15 cellular contexts compared by ENCODE assay signal in genomic region chr1:1535298-1535988, GRCh38. TPM values are rescaled to one million over a fixed set of nuclear protein-coding genes. Genes with fewer than 3 reads are reported as not detected.
DNase-seq lines count a peak whose midpoint lies in the region; ATAC-seq and TF ChIP-seq lines count a peak whose summit lies in the region.
"Had no signal": no experiment of that assay in that cellular context is flagged by ENCODE, and none has a peak within 500 bp of the region (broad histone marks: within the 10 kb centered on the region; RNA-seq: fewer than 3 reads in every experiment).

No MANE protein-coding gene starts in this region.

- no peaks in the 10 kb centered on the region for H3K27me3 ChIP-seq in Panc1 (ENCODE audit: control insufficient read depth, insufficient read depth, low read length)
- no peaks in the 10 kb centered on the region for H3K27me3 ChIP-seq in mesenchymal stem cell (ENCODE audit: control insufficient read depth in 1 of 2, insufficient read depth in 1 of 2, low read length in 2 of 2)

- peak overlapping the region; percentile 29 for H4K91ac ChIP-seq in mesenchymal stem cell (ENCODE audit: low read length)

- H2BK12ac ChIP-seq in mesenchymal stem cell (ENCODE audit: low read length in 2 of 2), result no peak overlapping the region

- H3K4me1 ChIP-seq in Panc1 (ENCODE audit: control insufficient read depth, insufficient read depth, low read length), result no peaks in the 10 kb centered on the region; the same call in none of the 2 replicates
- peaks cover 20% of the 10 kb centered on the region for H3K4me1 ChIP-seq in mesenchymal stem cell (ENCODE audit: control insufficient read depth, insufficient read depth, low read depth, low read length)

- no peaks in the 10 kb centered on the region for H3K4me1 Mint-ChIP-seq in activated naive CD8-positive, alpha-beta T cell treated with anti-CD3 and anti-CD28 coated beads, Interleukin-2, amount 50 U/mL, for 24 hours
- H3K4me1 Mint-ChIP-seq in activated naive CD8-positive, alpha-beta T cell treated with anti-CD3 and anti-CD28 coated beads for 36 hours, result peaks cover 1% of the 10 kb centered on the region
- no peaks in the 10 kb centered on the region for H3K4me1 Mint-ChIP-seq in progenitor cell of endocrine pancreas (ENCODE audit: low read depth)

- H3K4me3 Mint-ChIP-seq in activated naive CD8-positive, alpha-beta T cell treated with anti-CD3 and anti-CD28 coated beads, Interleukin-2, amount 50 U/mL, for 24 hours, result no peak overlapping the region
- no peak overlapping the region for H3K4me3 Mint-ChIP-seq in activated naive CD8-positive, alpha-beta T cell treated with anti-CD3 and anti-CD28 coated beads for 36 hours
- no peak overlapping the region for H3K4me3 Mint-ChIP-seq in progenitor cell of endocrine pancreas (ENCODE audit: low read depth)
- H3K4me3 Mint-ChIP-seq: CD4-positive, CD25-positive, alpha-beta regulatory T cell had no signal

- H3K36me3 ChIP-seq in Panc1 (ENCODE audit: control insufficient read depth, insufficient read depth, low read length) (no peaks in the 10 kb centered on the region), mesenchymal stem cell (ENCODE audit: control insufficient read depth in 1 of 2, insufficient read depth in 2 of 2, low read depth in 1 of 2, low read length in 2 of 2) (peaks cover 24 to 76% of the 10 kb centered on the region in 2 experiments)

- peaks cover 4% of the 10 kb centered on the region for H3K9me3 Mint-ChIP-seq in activated naive CD8-positive, alpha-beta T cell treated with anti-CD3 and anti-CD28 coated beads, Interleukin-2, amount 50 U/mL, for 24 hours
- H3K9me3 Mint-ChIP-seq in activated naive CD8-positive, alpha-beta T cell treated with anti-CD3 and anti-CD28 coated beads for 36 hours, result peaks cover 7% of the 10 kb centered on the region
- H3K9me3 Mint-ChIP-seq in progenitor cell of endocrine pancreas (ENCODE audit: low read depth), result peaks cover 5% of the 10 kb centered on the region

- H2BK5ac ChIP-seq in mesenchymal stem cell (ENCODE audit: low read depth, low read length, poor library complexity, severe bottlenecking), result no peak overlapping the region

- peak; percentile 5 for ATAC-seq in activated naive CD8-positive, alpha-beta T cell treated with anti-CD3 and anti-CD28 coated beads, Interleukin-2, amount 50 U/mL, for 24 hours
- ATAC-seq in Panc1 (peak; percentile 7), GM19324 (IDR thresholded peaks at IDR 0.05; ENCODE audit: low FRiP score, unreplicated experiment) (no peak)
- ATAC-seq: GM12878 had no signal

- H3K36me3 Mint-ChIP-seq in activated naive CD8-positive, alpha-beta T cell treated with anti-CD3 and anti-CD28 coated beads, Interleukin-2, amount 50 U/mL, for 24 hours (ENCODE audit: low read depth), result peaks cover 11% of the 10 kb centered on the region
- H3K36me3 Mint-ChIP-seq in activated naive CD8-positive, alpha-beta T cell treated with anti-CD3 and anti-CD28 coated beads for 36 hours, result peaks cover 20% of the 10 kb centered on the region
- peaks cover 10% of the 10 kb centered on the region for H3K36me3 Mint-ChIP-seq in progenitor cell of endocrine pancreas (ENCODE audit: insufficient read depth)

- no peak overlapping the region for H4K8ac ChIP-seq in mesenchymal stem cell (ENCODE audit: low read length)

- no TSS peak for BruUV-seq in Panc1 (replicated peaks; lab: Mats Ljungman, UMichigan)

- CTCF ChIA-PET in Panc1 (lab: Charles Lee), result no interaction called here

- intact Hi-C loops in Panc1 (cut with micrococcal nuclease; ENCODE audit: unreplicated experiment), result no loop called here

- no peak overlapping the region for H3K27ac Mint-ChIP-seq in activated naive CD8-positive, alpha-beta T cell treated with anti-CD3 and anti-CD28 coated beads, Interleukin-2, amount 50 U/mL, for 24 hours
- no peak overlapping the region for H3K27ac Mint-ChIP-seq in activated naive CD8-positive, alpha-beta T cell treated with anti-CD3 and anti-CD28 coated beads for 36 hours
- no peak overlapping the region for H3K27ac Mint-ChIP-seq in progenitor cell of endocrine pancreas
- H3K27ac Mint-ChIP-seq: CD4-positive, CD25-positive, alpha-beta regulatory T cell had no signal

- in situ Hi-C loops in Panc1 (cut with HindIII; ENCODE audit: low pct_unique_long_range_greater_than_20kb, low sequenced_read_pairs), result no loop called here

- no peaks in the 10 kb centered on the region for H3K9me3 ChIP-seq in Panc1 (ENCODE audit: control insufficient read depth, insufficient read depth, low read depth, low read length)
- peaks cover 9% of the 10 kb centered on the region for H3K9me3 ChIP-seq in mesenchymal stem cell (ENCODE audit: control insufficient read depth, low read length)

- no peak overlapping the region for H2AFZ ChIP-seq in mesenchymal stem cell (ENCODE audit: low read depth, low read length)
- H2AFZ ChIP-seq: GM23248 had no signal

- H3K9ac ChIP-seq in mesenchymal stem cell (ENCODE audit: low read length), result no peak overlapping the region
- H3K9ac ChIP-seq: GM23248 had no signal

- H3K4me2 ChIP-seq in mesenchymal stem cell (ENCODE audit: low read length, poor library complexity, severe bottlenecking), result no peak overlapping the region

- no peaks in the 10 kb centered on the region for H3K27me3 Mint-ChIP-seq in activated naive CD8-positive, alpha-beta T cell treated with anti-CD3 and anti-CD28 coated beads, Interleukin-2, amount 50 U/mL, for 24 hours
- H3K27me3 Mint-ChIP-seq in activated naive CD8-positive, alpha-beta T cell treated with anti-CD3 and anti-CD28 coated beads for 36 hours, result no peaks in the 10 kb centered on the region
- H3K27me3 Mint-ChIP-seq in progenitor cell of endocrine pancreas, result no peaks in the 10 kb centered on the region
- H3K27me3 Mint-ChIP-seq: CD4-positive, CD25-positive, alpha-beta regulatory T cell had no signal

- no peak overlapping the region for H2BK15ac ChIP-seq in mesenchymal stem cell (ENCODE audit: low read depth, poor library complexity, severe bottlenecking)

- H3K14ac ChIP-seq in mesenchymal stem cell (ENCODE audit: low read length in 2 of 2), result no peak overlapping the region

- WGBS in mesenchymal stem cell, result 96% methylated on average over 58 of the region's 58 CpGs

- DNase-seq in activated naive CD8-positive, alpha-beta T cell treated with anti-CD3 and anti-CD28 coated beads, Interleukin-2, amount 50 U/mL, for 24 hours, result no peak
- no peak for DNase-seq in activated naive CD8-positive, alpha-beta T cell treated with anti-CD3 and anti-CD28 coated beads for 36 hours
- DNase-seq in D341Med (ENCODE audit: low spot score) (peak; percentile 46), Panc1 (ENCODE audit: low read depth, low spot score) (no peak), mesenchymal stem cell (no peak), progenitor cell of endocrine pancreas (ENCODE audit: low spot score, unreplicated experiment) (no peak), kidney glomerular epithelial cell (lab: John Stamatoyannopoulos, UW) (no peak)
- DNase-seq: 8988T; CD4-positive, CD25-positive, alpha-beta regulatory T cell; DMS 273 treated with DMSO at 0.1 percent for 48 hours; GM23248; KBM-7 had no signal

- H2BK120ac ChIP-seq in mesenchymal stem cell (ENCODE audit: low read depth, low read length), result no peak overlapping the region

- H3K27ac ChIP-seq in Panc1 (ENCODE audit: low read length) (no peak overlapping the region), mesenchymal stem cell (ENCODE audit: low read length, poor library complexity, severe bottlenecking) (no peak overlapping the region)
- H3K27ac ChIP-seq: BLaER1 treated with 17β-estradiol and CSF1 and Interleukin-3, amounts not matched to agents 10 nM and 100 nM; GM23248 had no signal

- H3K18ac ChIP-seq in mesenchymal stem cell (ENCODE audit: low read depth in 1 of 2, low read length in 2 of 2), result no peak overlapping the region

- H3K23ac ChIP-seq in mesenchymal stem cell (ENCODE audit: low read length in 2 of 2), result no peak overlapping the region

- no peak overlapping the region for H3K4me3 ChIP-seq in Panc1 (ENCODE audit: low read depth in 2 of 2, low read length in 2 of 2)
- no peak overlapping the region for H3K4me3 ChIP-seq in mesenchymal stem cell (ENCODE audit: insufficient read depth in 1 of 2, low read depth in 1 of 2, low read length in 2 of 2)
- H3K4me3 ChIP-seq: BLaER1 treated with 17β-estradiol and CSF1 and Interleukin-3, amounts not matched to agents 10 nM and 100 nM; GM12878; GM23248 had no signal

- H3K79me1 ChIP-seq in mesenchymal stem cell (replicated peaks; ENCODE audit: low read length, poor library complexity, severe bottlenecking), result peaks cover 25% of the 10 kb centered on the region

- POLR2A ChIA-PET in Panc1 (lab: Charles Lee), result no interaction called here

- H3K4ac ChIP-seq in mesenchymal stem cell (ENCODE audit: low read depth in 1 of 2, low read length in 2 of 2), result no peak overlapping the region

- TF ChIP-seq CTCF in Panc1 (IDR thresholded peaks at IDR 0.05) (no peak), progenitor cell of endocrine pancreas (IDR thresholded peaks at IDR 0.05; ENCODE audit: unreplicated experiment) (no peak)

- H2AK5ac ChIP-seq in mesenchymal stem cell (ENCODE audit: low read length, severe bottlenecking), result no peak overlapping the region

RNA-seq across cellular contexts. Expression of gene TMEM240, which starts 5.0 kb away (rescaled TPM):
- total RNA-seq in activated naive CD8-positive, alpha-beta T cell treated with anti-CD3 and anti-CD28 coated beads for 36 hours, result under 1 TPM in 1 of 2 experiments, not detected in 1; 0.88 TPM
- 4.1 TPM for total RNA-seq in Panc1 (2021; ENCODE audit: unreplicated experiment)
- 4.4 TPM for polyA plus RNA-seq in Panc1 (2012; ENCODE audit: insufficient read length)
- polyA plus RNA-seq in mesenchymal stem cell (2013, experiment 1 of 2), result 3.3 TPM
- 3.3 TPM for polyA plus RNA-seq in mesenchymal stem cell (2013, experiment 2 of 2)
- total RNA-seq in progenitor cell of endocrine pancreas, result 5.1 and 6.6 TPM in 2 replicates
- total RNA-seq: CD4-positive, CD25-positive, alpha-beta regulatory T cell had no signal
- polyA plus RNA-seq: CD4-positive, CD25-positive, alpha-beta regulatory T cell; GM12878 had no signal

RNA-seq across cellular contexts. Expression of gene ATAD3A, which starts 23.5 kb away (rescaled TPM):
- 10 to 100 TPM; 87.9 to 89.2 TPM for total RNA-seq in activated naive CD8-positive, alpha-beta T cell treated with anti-CD3 and anti-CD28 coated beads for 36 hours
- total RNA-seq in Panc1 (2021; ENCODE audit: unreplicated experiment) (57.5 TPM), progenitor cell of endocrine pancreas (37.4 and 38.8 TPM in 2 replicates)
- polyA plus RNA-seq in Panc1 (2012; ENCODE audit: insufficient read length), result 57.5 TPM
- polyA plus RNA-seq in mesenchymal stem cell (2013, experiment 1 of 2), result 23.0 TPM
- 22.7 TPM for polyA plus RNA-seq in mesenchymal stem cell (2013, experiment 2 of 2)

RNA-seq across cellular contexts. Expression of gene SSU72, which starts 39.2 kb away (rescaled TPM):
- total RNA-seq in activated naive CD8-positive, alpha-beta T cell treated with anti-CD3 and anti-CD28 coated beads for 36 hours, result 100 to 1,000 TPM; 124 to 131 TPM
- total RNA-seq in Panc1 (2021; ENCODE audit: unreplicated experiment) (217 TPM), progenitor cell of endocrine pancreas (114 and 118 TPM in 2 replicates)
- 240 TPM for polyA plus RNA-seq in Panc1 (2012; ENCODE audit: insufficient read length)
- polyA plus RNA-seq in mesenchymal stem cell (2013, experiment 1 of 2), result 139 TPM
- polyA plus RNA-seq in mesenchymal stem cell (2013, experiment 2 of 2), result 138 TPM
